Comparison of ENCODE assay signal across 8 cellular contexts in the genomic region with DNA sequence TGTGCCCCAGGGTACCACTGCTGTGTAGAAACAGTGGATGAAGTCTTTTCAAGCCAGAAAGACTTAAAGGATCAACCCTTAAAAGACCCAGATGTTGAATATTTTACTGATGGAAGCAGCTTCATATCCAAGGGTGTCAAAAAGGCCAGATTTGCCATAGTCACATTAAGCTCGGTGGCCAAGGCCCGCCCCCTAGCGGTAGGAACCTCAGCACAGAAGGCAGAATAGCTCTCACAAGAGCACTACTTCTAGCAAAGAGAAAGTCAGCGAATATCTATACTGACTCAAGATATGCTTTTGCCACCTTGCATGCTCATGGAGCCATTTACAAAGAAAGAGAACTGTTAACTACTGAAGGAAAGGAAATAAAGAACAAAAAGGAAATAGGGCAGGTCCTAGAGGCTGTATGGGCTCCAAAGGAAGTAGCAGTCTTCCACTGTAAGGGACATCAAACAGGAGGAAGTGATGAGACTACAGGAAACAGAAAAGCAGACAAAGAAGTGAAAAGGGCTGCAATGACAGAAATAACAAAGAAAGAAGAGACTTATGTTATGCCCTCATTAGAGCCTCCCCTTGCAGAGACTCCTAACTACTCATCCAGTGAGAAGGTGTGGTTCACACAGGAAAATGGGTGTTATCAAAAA.
DNase-seq lines count a peak whose midpoint lies in the region; ATAC-seq and TF ChIP-seq lines count a peak whose summit lies in the region.

No MANE protein-coding gene starts in this region.

- DNase-seq in ACHN (peak; percentile 50), GM10248 (ENCODE audit: extremely low spot score) (peak; percentile 42), NCI-H1694 treated with DMSO at 0.1 percent for 48 hours (lab: John Stamatoyannopoulos, UW) (peak; percentile 65), kidney epithelial cell (ENCODE audit: low read depth) (no peak), substantia nigra (lab: John Stamatoyannopoulos, UW) (peak in 33 of 49 donors; percentile 3 to 66 (median 25)), islet precursor cell (no peak)
- DNase-seq in activated T-cell treated with anti-CD3 and anti-CD28 coated beads, Interleukin-2, amount 50 U/mL, for 72 hours: peak; percentile 71 to 72

- H3K36me3 Mint-ChIP-seq in activated T-cell treated with anti-CD3 and anti-CD28 coated beads, Interleukin-2, amount 50 U/mL, for 72 hours (ENCODE audit: insufficient read depth in 2 of 2): no peaks in the 10 kb centered on the region

- POLR2A ChIA-PET in GM10248 (lab: Yijun Ruan, JAX): interaction anchor here (0.5 kb wide), 1 partner anchor 1628 kb away, joined by 3 read pairs; no protein-coding TSS in a partner anchor

- in situ Hi-C loops in ACHN (cut with HindIII; ENCODE audit: low pct_ligation_motif_present, low pct_unique_long_range_greater_than_20kb, low sequenced_read_pairs): no loop called here

- H3K9me3 Mint-ChIP-seq in activated T-cell treated with anti-CD3 and anti-CD28 coated beads, Interleukin-2, amount 50 U/mL, for 72 hours: peaks cover 0 to 3% of the 10 kb centered on the region in 2 donors

- H3K27me3 Mint-ChIP-seq in activated T-cell treated with anti-CD3 and anti-CD28 coated beads, Interleukin-2, amount 50 U/mL, for 72 hours (ENCODE audit: low read depth): no peaks in the 10 kb centered on the region

- no peak overlapping the region for H3K27ac ChIP-seq in substantia nigra (ENCODE audit: low read depth, low read length, poor library complexity, severe bottlenecking)

- CTCF ChIA-PET in GM10248 (lab: Yijun Ruan, JAX): interaction anchor here (0.6 to 2.8 kb wide), 18 partner anchors 9 to 102 kb away, joined by 3 to 21 read pairs (median 6); no protein-coding TSS in a partner anchor

- no peaks in the 10 kb centered on the region for H3K36me3 ChIP-seq in kidney epithelial cell (ENCODE audit: control insufficient read depth, insufficient read depth, low read length)

- H3K27ac Mint-ChIP-seq in activated T-cell treated with anti-CD3 and anti-CD28 coated beads, Interleukin-2, amount 50 U/mL, for 72 hours: peak overlapping the region; percentile 34

- TF ChIP-seq CTCF in GM10248 (IDR thresholded peaks at IDR 0.05; ENCODE audit: control extremely low read depth, extremely low read depth, low read depth, missing control alignments): peak; percentile 91
- TF ChIP-seq CTCF in kidney epithelial cell (IDR thresholded peaks at IDR 0.05; ENCODE audit: insufficient read depth, low read length, poor library complexity, severe bottlenecking): peak; percentile 48

- H3K4me3 ChIP-seq in kidney epithelial cell (ENCODE audit: low read depth, low read length): no peak overlapping the region

- peaks cover 25% of the 10 kb centered on the region for H3K4me1 Mint-ChIP-seq in activated T-cell treated with anti-CD3 and anti-CD28 coated beads, Interleukin-2, amount 50 U/mL, for 72 hours (ENCODE audit: low read depth)

- peak; percentile 52 for ATAC-seq in HG02610 (IDR thresholded peaks at IDR 0.05; ENCODE audit: unreplicated experiment)
- peak; percentile 70 to 81 for ATAC-seq in activated T-cell treated with anti-CD3 and anti-CD28 coated beads, Interleukin-2, amount 50 U/mL, for 72 hours (replicated peaks in 1 of 2)

- peak overlapping the region in 1 of 2 donors; percentile 25 for H3K4me3 Mint-ChIP-seq in activated T-cell treated with anti-CD3 and anti-CD28 coated beads, Interleukin-2, amount 50 U/mL, for 72 hours

- no peaks in the 10 kb centered on the region for H3K27me3 ChIP-seq in kidney epithelial cell (ENCODE audit: control insufficient read depth, insufficient read depth, low read length)

Comparison
In these comparisons a context has a peak if more than half of its experiments do, and no peak if none do; other contexts are left out.
1. DNase-seq: peak in ACHN (single experiment), GM10248 (single experiment), NCI-H1694 treated with DMSO at 0.1 percent for 48 hours (single experiment), activated T-cell treated with anti-CD3 and anti-CD28 coated beads, Interleukin-2, amount 50 U/mL, for 72 hours (2 of 2) and substantia nigra (33 of 49); none in kidney epithelial cell (single experiment) and islet precursor cell (single experiment).